Comparison of ENCODE assay signal across 9 cellular contexts in the genomic region with DNA sequence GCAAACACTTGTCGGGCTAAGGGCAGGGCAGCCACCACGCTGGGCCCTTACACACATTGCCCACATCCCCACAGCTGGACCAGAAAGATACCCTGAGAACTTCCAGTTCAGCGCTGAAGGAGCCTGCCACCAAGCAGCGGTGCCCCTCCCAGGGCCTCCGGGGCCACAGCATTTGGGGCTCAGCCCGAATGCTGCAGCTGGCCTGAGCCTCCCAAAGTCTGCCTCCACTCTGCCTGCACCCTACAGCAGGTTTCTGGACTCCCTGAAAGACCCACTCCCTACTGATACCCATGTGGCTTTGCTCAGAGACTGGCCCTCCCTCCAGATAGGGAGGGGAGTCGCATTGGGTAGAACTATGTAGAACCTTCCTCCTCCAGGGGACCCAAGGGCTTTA. TPM values are rescaled to one million over a fixed set of nuclear protein-coding genes. Genes with fewer than 3 reads are reported as not detected.
DNase-seq lines count a peak whose midpoint lies in the region; ATAC-seq, FAIRE-seq and TF ChIP-seq lines count a peak whose summit lies in the region.
"Had no signal": no experiment of that assay in that cellular context is flagged by ENCODE, and none has a peak within 500 bp of the region (broad histone marks: within the 10 kb centered on the region; RNA-seq: fewer than 3 reads in every experiment).

No MANE protein-coding gene starts in this region.

- no peaks in the 10 kb centered on the region for H3K36me3 ChIP-seq in endodermal cell (ENCODE audit: control insufficient read depth, insufficient read depth, low read length)
- H3K36me3 ChIP-seq in skeletal muscle satellite cell (ENCODE audit: insufficient read depth, low read length), result peaks cover 5% of the 10 kb centered on the region

- peak overlapping the region; percentile 95 for H3K4me3 ChIP-seq in endodermal cell (ENCODE audit: low read length)
- peak overlapping the region; percentile 80 for H3K4me3 ChIP-seq in skeletal muscle satellite cell (ENCODE audit: low read length)

- H3K27me3 ChIP-seq in endodermal cell (ENCODE audit: control insufficient read depth, insufficient read depth, low read length, poor library complexity, severe bottlenecking) (no peaks in the 10 kb centered on the region), skeletal muscle satellite cell (ENCODE audit: control insufficient read depth, insufficient read depth, low read length) (no peaks in the 10 kb centered on the region)

- no peak overlapping the region for H3K27ac Mint-ChIP-seq in endodermal cell

- peak overlapping the region; percentile 93 for H3K4me2 ChIP-seq in skeletal muscle satellite cell (ENCODE audit: low read length)

- H3K27ac ChIP-seq in RWPE1 (peak overlapping the region; percentile 92), endodermal cell (ENCODE audit: low read depth, low read length) (no peak overlapping the region)

- no peak for TF ChIP-seq POLR2A in GM12891 (IDR thresholded peaks at IDR 0.05; ENCODE audit: low read depth, low read length)

- H3K4me1 ChIP-seq in endodermal cell (ENCODE audit: control insufficient read depth, insufficient read depth, low read length) (peaks cover 4% of the 10 kb centered on the region), skeletal muscle satellite cell (ENCODE audit: control insufficient read depth, insufficient read depth, low read length) (peaks cover 22% of the 10 kb centered on the region)

- H3K4me1 Mint-ChIP-seq in endodermal cell, result peaks cover 13% of the 10 kb centered on the region

- no peak for ATAC-seq in HG03469 (IDR thresholded peaks at IDR 0.05; ENCODE audit: unreplicated experiment)

- DNase-seq in GM12891 (ENCODE audit: insufficient read length, low spot score), result no peak
- DNase-seq in RWPE1 (ENCODE audit: low spot score), result no peak
- no peak for DNase-seq in endodermal cell
- DNase-seq in Ammon's horn (ENCODE audit: low spot score), result no peak
- no peak for DNase-seq in GM10248 (ENCODE audit: extremely low spot score)

- CTCF ChIA-PET in RWPE1 (lab: Yijun Ruan, JAX) (no interaction called here), GM10248 (lab: Yijun Ruan, JAX) (no interaction called here)

- TF ChIP-seq CTCF in RWPE1 (conservative IDR thresholded peaks at IDR 0.05; ENCODE audit: low read depth) (no peak), endodermal cell (conservative IDR thresholded peaks at IDR 0.05) (no peak), GM10248 (IDR thresholded peaks at IDR 0.05; ENCODE audit: control extremely low read depth, extremely low read depth, low read depth, missing control alignments) (no peak)

- H3K9me3 Mint-ChIP-seq in endodermal cell, result no peaks in the 10 kb centered on the region

- H3K9me3 ChIP-seq in endodermal cell (ENCODE audit: control insufficient read depth, low read length) (no peaks in the 10 kb centered on the region), skeletal muscle satellite cell (replicated peaks; ENCODE audit: low read length) (no peaks in the 10 kb centered on the region)

- H3K9ac ChIP-seq in endodermal cell (ENCODE audit: extremely low read depth, low read length, poor library complexity, severe bottlenecking), result no peak overlapping the region
- H3K9ac ChIP-seq in skeletal muscle satellite cell (ENCODE audit: low read depth, low read length), result peak overlapping the region; percentile 97

- H3K36me3 Mint-ChIP-seq in endodermal cell (ENCODE audit: low read depth), result peaks cover 4% of the 10 kb centered on the region

- WGBS in endodermal cell (ENCODE audit: insufficient coverage in 1 of 2, insufficient read length in 1 of 2), 2 experiments, result 99% methylated on average over 6 of the region's 7 CpGs; no CpG with 5 or more reads in 1 of the 2 experiments

- peak; percentile 89 for FAIRE-seq in GM12891 (lab: Jason Lieb, UNC)
- FAIRE-seq: endothelial cell of umbilical vein had no signal

- no peaks in the 10 kb centered on the region for H3K27me3 Mint-ChIP-seq in endodermal cell (ENCODE audit: insufficient read depth)

- H3K4me3 Mint-ChIP-seq in endodermal cell, result peak overlapping the region; percentile 83

- POLR2A ChIA-PET in RWPE1 (lab: Yijun Ruan, JAX; ENCODE audit: low non-redundant PET) (no interaction called here), GM10248 (lab: Yijun Ruan, JAX) (no interaction called here)

TF ChIP-seq in GM12891, 5 proteins besides CTCF, POLR2A, EP300 and RAD21:
- TF ChIP-seq POLR2AphosphoS5 (IDR thresholded peaks at IDR 0.05; ENCODE audit: low read depth, low read length), result no peak
- TF ChIP-seq PAX5 (IDR thresholded peaks at IDR 0.05; ENCODE audit: insufficient read depth, low read length, severe bottlenecking), result no peak
- no peak for TF ChIP-seq POU2F2 (IDR thresholded peaks at IDR 0.05; ENCODE audit: low read depth, low read length)
- no peak for TF ChIP-seq SPI1 (IDR thresholded peaks at IDR 0.05; ENCODE audit: low read depth, low read length)
- no peak for TF ChIP-seq TAF1 (IDR thresholded peaks at IDR 0.05; ENCODE audit: low read depth, low read length)

RNA-seq across cellular contexts. Expression of gene MCRIP1, which starts 1.5 kb away (rescaled TPM):
- 42.9 TPM for polyA plus RNA-seq in GM12891 (2012; ENCODE audit: low read depth, missing spikeins)
- 100 to 1,000 TPM; 164 to 183 TPM for total RNA-seq in endodermal cell
- 135 TPM for polyA plus RNA-seq in endodermal cell (2013, experiment 1 of 2)
- polyA plus RNA-seq in endodermal cell (2013, experiment 2 of 2), result 153 TPM
- total RNA-seq in skeletal muscle satellite cell (2012; rRNA removed), result 91.5 and 125 TPM in 2 replicates

RNA-seq across cellular contexts. Expression of gene PPP1R27, which starts 3.3 kb away (rescaled TPM):
- polyA plus RNA-seq in GM12891 (2012; ENCODE audit: low read depth, missing spikeins), result 2.4 TPM
- total RNA-seq in endodermal cell, result not detected
- polyA plus RNA-seq in endodermal cell (2013, experiment 1 of 2), result not detected
- polyA plus RNA-seq in endodermal cell (2013, experiment 2 of 2), result not detected
- total RNA-seq in skeletal muscle satellite cell (2012; rRNA removed), result 0.44 TPM in 1 of 2 replicates, not detected in the other
- total RNA-seq: endothelial cell of umbilical vein, RPMI7951 had no signal
- polyA plus RNA-seq: endothelial cell of umbilical vein had no signal

RNA-seq across cellular contexts. Expression of gene GCGR, which starts 27.6 kb away (rescaled TPM):
- not detected for polyA plus RNA-seq in GM12891 (2012; ENCODE audit: low read depth, missing spikeins)
- 1 to 10 TPM in 1 of 2 donors, not detected in 1; 4.0 TPM for total RNA-seq in endodermal cell
- 0.14 TPM for polyA plus RNA-seq in endodermal cell (2013, experiment 1 of 2)
- polyA plus RNA-seq in endodermal cell (2013, experiment 2 of 2), result not detected
- not detected in 2 replicates for total RNA-seq in skeletal muscle satellite cell (2012; rRNA removed)
- total RNA-seq: endothelial cell of umbilical vein, RPMI7951 had no signal
- polyA plus RNA-seq: endothelial cell of umbilical vein had no signal

RNA-seq across cellular contexts. Expression of gene P4HB, which starts 28.8 kb away (rescaled TPM):
- polyA plus RNA-seq in GM12891 (2012; ENCODE audit: low read depth, missing spikeins), result 414 TPM
- 100 to 1,000 TPM; 493 to 535 TPM for total RNA-seq in endodermal cell
- polyA plus RNA-seq in endodermal cell (2013, experiment 1 of 2), result 373 TPM
- polyA plus RNA-seq in endodermal cell (2013, experiment 2 of 2), result 364 TPM
- 1,387 and 1,428 TPM in 2 replicates for total RNA-seq in skeletal muscle satellite cell (2012; rRNA removed)

RNA-seq across cellular contexts. Expression of gene ARHGDIA, which starts 39.6 kb away (rescaled TPM):
- polyA plus RNA-seq in GM12891 (2012; ENCODE audit: low read depth, missing spikeins), result 203 TPM
- total RNA-seq in endodermal cell, result 100 to 1,000 TPM; 240 to 254 TPM
- 180 TPM for polyA plus RNA-seq in endodermal cell (2013, experiment 1 of 2)
- 185 TPM for polyA plus RNA-seq in endodermal cell (2013, experiment 2 of 2)
- total RNA-seq in skeletal muscle satellite cell (2012; rRNA removed), result 197 and 245 TPM in 2 replicates
